ENCODE assay signal across 8 cellular contexts in genomic region chrX:23907106-23907495, GRCh38. TPM values are rescaled to one million over a fixed set of nuclear protein-coding genes. Genes with fewer than 3 reads are reported as not detected.
A peak's percentile ranks its signal among the peaks of the same experiment; 100 is the strongest.
DNase-seq lines count a peak whose midpoint lies in the region; ATAC-seq and TF ChIP-seq lines count a peak whose summit lies in the region.

No MANE protein-coding gene starts in this region.

- POLR2A ChIA-PET in PC-3 (lab: Charles Lee; ENCODE audit: unreplicated experiment) = interaction anchor here (0.5 kb wide), 1 partner anchor 138 kb away, joined by 3 read pairs; no protein-coding TSS in a partner anchor

- H3F3A ChIP-seq in PC-3 (ENCODE audit: low read length, unreplicated experiment) = no peaks in the 10 kb centered on the region

- peak overlapping the region; percentile 79 for H3K4me3 Mint-ChIP-seq in activated T-cell treated with anti-CD3 and anti-CD28 coated beads, Interleukin-2, amount 50 U/mL, for 4 hours
- H3K4me3 Mint-ChIP-seq in endodermal cell (peak overlapping the region; percentile 83), nephron progenitor cell (peak overlapping the region; percentile 93)

- H3K36me3 ChIP-seq in PC-3 (ENCODE audit: low read depth, low read length) = no peaks in the 10 kb centered on the region
- no peaks in the 10 kb centered on the region for H3K36me3 ChIP-seq in endodermal cell (ENCODE audit: control insufficient read depth, insufficient read depth, low read length)

- BruUV-seq in PC-3 (replicated peaks; lab: Mats Ljungman, UMichigan) = no TSS peak

- peak overlapping the region; percentile 96 for H3K9ac ChIP-seq in PC-3 (ENCODE audit: low read length)
- peak overlapping the region; percentile 72 for H3K9ac ChIP-seq in endodermal cell (ENCODE audit: extremely low read depth, low read length, poor library complexity, severe bottlenecking)

- H3K4me1 ChIP-seq in PC-3 (ENCODE audit: insufficient read depth, low read length) (peaks cover 14% of the 10 kb centered on the region), endodermal cell (ENCODE audit: control insufficient read depth, insufficient read depth, low read length) (peaks cover 2% of the 10 kb centered on the region)

- intact Hi-C loops in PC-3 (cut with micrococcal nuclease) = no loop called here

- H3K9me2 ChIP-seq in PC-3 (replicated peaks; ENCODE audit: low read length) = no peaks in the 10 kb centered on the region

- peak overlapping the region; percentile 95 for H3K4me3 ChIP-seq in PC-3 (ENCODE audit: low read length)
- H3K4me3 ChIP-seq in endodermal cell (ENCODE audit: low read length) = peak overlapping the region; percentile 83

- CTCF ChIA-PET in PC-3 (lab: Charles Lee) = interaction anchor here (0.7 kb wide), 1 partner anchor 27 kb away, joined by 3 read pairs; no protein-coding TSS in a partner anchor

- H3K27me3 ChIP-seq in PC-3 (ENCODE audit: low read length) (no peaks in the 10 kb centered on the region), endodermal cell (ENCODE audit: control insufficient read depth, insufficient read depth, low read length, poor library complexity, severe bottlenecking) (no peaks in the 10 kb centered on the region)

- H3K9me3 Mint-ChIP-seq in activated T-cell treated with anti-CD3 and anti-CD28 coated beads, Interleukin-2, amount 50 U/mL, for 4 hours = no peaks in the 10 kb centered on the region
- no peaks in the 10 kb centered on the region for H3K9me3 Mint-ChIP-seq in endodermal cell
- no peaks in the 10 kb centered on the region for H3K9me3 Mint-ChIP-seq in nephron progenitor cell

- TF ChIP-seq CTCF in PC-3 (conservative IDR thresholded peaks at IDR 0.05; ENCODE audit: low read depth, low read length) (no peak), endodermal cell (conservative IDR thresholded peaks at IDR 0.05) (no peak), nephron progenitor cell (IDR thresholded peaks at IDR 0.05) (no peak)

- no peaks in the 10 kb centered on the region for H3K36me3 Mint-ChIP-seq in activated T-cell treated with anti-CD3 and anti-CD28 coated beads, Interleukin-2, amount 50 U/mL, for 4 hours (ENCODE audit: insufficient read depth)
- H3K36me3 Mint-ChIP-seq in endodermal cell (ENCODE audit: low read depth) (peaks cover 5% of the 10 kb centered on the region), nephron progenitor cell (ENCODE audit: low read depth) (peaks cover 18% of the 10 kb centered on the region)

- no peak for ATAC-seq in activated T-cell treated with anti-CD3 and anti-CD28 coated beads, Interleukin-2, amount 50 U/mL, for 4 hours
- ATAC-seq in PC-3 = peak; percentile 10; the same call in 1 of the 2 replicates

- peaks cover 18% of the 10 kb centered on the region for H3K4me1 Mint-ChIP-seq in activated T-cell treated with anti-CD3 and anti-CD28 coated beads, Interleukin-2, amount 50 U/mL, for 4 hours (ENCODE audit: low read depth)
- H3K4me1 Mint-ChIP-seq in endodermal cell (peaks cover 8% of the 10 kb centered on the region), nephron progenitor cell (peaks cover 36% of the 10 kb centered on the region)

- peak overlapping the region; percentile 89 for H2AFZ ChIP-seq in PC-3 (ENCODE audit: low read length)

- peaks cover 17% of the 10 kb centered on the region for H3K79me2 ChIP-seq in PC-3 (ENCODE audit: low read length)

- 2 to 10% methylated on average over 2 to 10 of the region's 12 CpGs for WGBS in endodermal cell (ENCODE audit: insufficient coverage in 1 of 2, insufficient read length in 1 of 2), 2 experiments

- DNase-seq in activated T-cell treated with anti-CD3 and anti-CD28 coated beads, Interleukin-2, amount 50 U/mL, for 4 hours = no peak
- DNase-seq in activated T-cell treated with anti-CD3 and anti-CD28 coated beads for 4 hours (no peak), PC-3 (no peak), endodermal cell (no peak), nephron progenitor cell (no peak), midbrain (lab: John Stamatoyannopoulos, UW) (no peak), cerebellar cortex (ENCODE audit: low spot score) (no peak), SK-N-DZ (ENCODE audit: low spot score) (no peak)

- H3K9me3 ChIP-seq in PC-3 (ENCODE audit: low read length) (no peaks in the 10 kb centered on the region), endodermal cell (ENCODE audit: control insufficient read depth, low read length) (no peaks in the 10 kb centered on the region)

- H3K27ac ChIP-seq in PC-3 (ENCODE audit: low read length) = peak overlapping the region; percentile 79
- peak overlapping the region; percentile 87 for H3K27ac ChIP-seq in endodermal cell (ENCODE audit: low read depth, low read length)

- H3K4me2 ChIP-seq in PC-3 (ENCODE audit: low read length) = peak overlapping the region; percentile 97

- H3K27ac Mint-ChIP-seq in endodermal cell = peak overlapping the region; percentile 93
- H3K27ac Mint-ChIP-seq in nephron progenitor cell = peak overlapping the region; percentile 98

- H3K27me3 Mint-ChIP-seq in activated T-cell treated with anti-CD3 and anti-CD28 coated beads, Interleukin-2, amount 50 U/mL, for 4 hours (ENCODE audit: low read depth) = no peaks in the 10 kb centered on the region
- no peaks in the 10 kb centered on the region for H3K27me3 Mint-ChIP-seq in endodermal cell (ENCODE audit: insufficient read depth)
- H3K27me3 Mint-ChIP-seq in nephron progenitor cell (ENCODE audit: low read depth, poor library complexity) = no peaks in the 10 kb centered on the region

- H4K20me1 ChIP-seq in PC-3 (ENCODE audit: low read length) = no peaks in the 10 kb centered on the region

RNA-seq across cellular contexts. Expression of gene APOO, which starts 0.6 kb away (rescaled TPM):
- total RNA-seq in activated T-cell treated with anti-CD3 and anti-CD28 coated beads, Interleukin-2, amount 50 U/mL, for 4 hours = 10 to 100 TPM; 29.7 to 36.7 (median 31.8) TPM
- total RNA-seq in PC-3 (2014; rRNA removed) = 30.4 and 34.0 TPM in 2 replicates
- 10 to 100 TPM; 47.9 to 74.2 TPM for total RNA-seq in endodermal cell
- polyA plus RNA-seq in endodermal cell (2013, experiment 1 of 2) = 46.1 TPM
- polyA plus RNA-seq in endodermal cell (2013, experiment 2 of 2) = 46.9 TPM
- polyA plus RNA-seq in SK-N-DZ (2014; cell fraction: cytosol; rRNA removed) = 35.0 and 41.1 TPM in 2 replicates
- polyA plus RNA-seq in SK-N-DZ (2014; cell fraction: nucleus; rRNA removed) = 19.8 and 20.8 TPM in 2 replicates

RNA-seq across cellular contexts. Expression of gene CXorf58, which starts 0.7 kb away (rescaled TPM):
- total RNA-seq in activated T-cell treated with anti-CD3 and anti-CD28 coated beads, Interleukin-2, amount 50 U/mL, for 4 hours = under 1 TPM in 1 of 3 donors, not detected in 2; 0.83 TPM
- total RNA-seq in PC-3 (2014; rRNA removed) (not detected in 2 replicates), endodermal cell (not detected)
- polyA plus RNA-seq in endodermal cell (2013, experiment 1 of 2) = not detected
- not detected for polyA plus RNA-seq in endodermal cell (2013, experiment 2 of 2)
- polyA plus RNA-seq in SK-N-DZ (2014; cell fraction: cytosol; rRNA removed) = not detected in 2 replicates
- polyA plus RNA-seq in SK-N-DZ (2014; cell fraction: nucleus; rRNA removed) = not detected in 2 replicates
